Comparison of ENCODE assay signal across 28 cellular contexts in genomic region chr2:232872826-232873225, GRCh38. TPM values are rescaled to one million over a fixed set of nuclear protein-coding genes. Genes with fewer than 3 reads are reported as not detected.
DNase-seq lines count a peak whose midpoint lies in the region; ATAC-seq and TF ChIP-seq lines count a peak whose summit lies in the region.
"Had no signal": no experiment of that assay in that cellular context is flagged by ENCODE, and none has a peak within 500 bp of the region (broad histone marks: within the 10 kb centered on the region; RNA-seq: fewer than 3 reads in every experiment).

No MANE protein-coding gene starts in this region.

- no peaks in the 10 kb centered on the region for H3K9me3 Mint-ChIP-seq in activated naive CD8-positive, alpha-beta T cell treated with anti-CD3 and anti-CD28 coated beads, Interleukin-2, amount 10 ng/mL, durations not matched to agents 7 days and 5 days
- H3K9me3 Mint-ChIP-seq in activated naive CD8-positive, alpha-beta T cell treated with anti-CD3 and anti-CD28 coated beads, Interleukin-2, amount 50 U/mL, for 24 hours, result no peaks in the 10 kb centered on the region
- H3K9me3 Mint-ChIP-seq: CD4-positive, CD25-positive, alpha-beta regulatory T cell; effector memory CD8-positive, alpha-beta T cell; IgD-negative memory B cell; T-cell had no signal

- no peak overlapping the region for H3K27ac Mint-ChIP-seq in activated naive CD8-positive, alpha-beta T cell treated with anti-CD3 and anti-CD28 coated beads, Interleukin-2, amount 10 ng/mL, durations not matched to agents 7 days and 5 days
- no peak overlapping the region for H3K27ac Mint-ChIP-seq in activated naive CD8-positive, alpha-beta T cell treated with anti-CD3 and anti-CD28 coated beads, Interleukin-2, amount 50 U/mL, for 24 hours
- H3K27ac Mint-ChIP-seq: activated CD4-positive, alpha-beta T cell treated with anti-CD3 and anti-CD28 coated beads for 36 hours; activated CD8-positive, alpha-beta memory T cell treated with anti-CD3 and anti-CD28 coated beads, Interleukin-2, amount 10 ng/mL, durations not matched to agents 7 days and 5 days; CD4-positive, CD25-positive, alpha-beta regulatory T cell; IgD-negative memory B cell; T-cell had no signal

- H3K4me1 ChIP-seq in colonic mucosa, result peaks cover 13% of the 10 kb centered on the region
- peaks cover 2 to 4% of the 10 kb centered on the region in 2 donors for H3K4me1 ChIP-seq in neuronal stem cell (ENCODE audit: control insufficient read depth in 2 of 2, insufficient read depth in 1 of 2, low read depth in 1 of 2, low read length in 2 of 2)
- H3K4me1 ChIP-seq in tibial nerve, result peaks cover 0 to 67% (median 34%) of the 10 kb centered on the region in 4 donors

- no peaks in the 10 kb centered on the region for H3K36me3 Mint-ChIP-seq in activated naive CD8-positive, alpha-beta T cell treated with anti-CD3 and anti-CD28 coated beads, Interleukin-2, amount 10 ng/mL, durations not matched to agents 7 days and 5 days
- no peaks in the 10 kb centered on the region for H3K36me3 Mint-ChIP-seq in activated naive CD8-positive, alpha-beta T cell treated with anti-CD3 and anti-CD28 coated beads, Interleukin-2, amount 50 U/mL, for 24 hours (ENCODE audit: low read depth)
- H3K36me3 Mint-ChIP-seq: activated CD8-positive, alpha-beta memory T cell treated with anti-CD3 and anti-CD28 coated beads, Interleukin-2, amount 10 ng/mL, durations not matched to agents 7 days and 5 days; CD4-positive, CD25-positive, alpha-beta regulatory T cell; IgD-negative memory B cell had no signal

- WGBS in neuronal stem cell (ENCODE audit: extremely low coverage in 2 of 2, insufficient read length in 2 of 2, insufficient replicate concordance in 1 of 2), 2 donors, result no CpG with 5 or more reads among the region's 9 CpGs
- whole genome bisulfite sequencing in tibial nerve, 2 donors, result 46 to 56% methylated on average over 6 to 9 of the region's 9 CpGs

- TF ChIP-seq CTCF in colonic mucosa (IDR thresholded peaks at IDR 0.05), result no peak
- TF ChIP-seq CTCF in tibial nerve (IDR thresholded peaks at IDR 0.05), result no peak

- H2AK5ac ChIP-seq in neuronal stem cell (ENCODE audit: low read depth, low read length), result no peak overlapping the region

- H3K27me3 ChIP-seq in colonic mucosa, result peaks cover 6% of the 10 kb centered on the region
- H3K27me3 ChIP-seq in neuronal stem cell (ENCODE audit: control insufficient read depth in 3 of 3, insufficient read depth in 3 of 3, low read depth in 1 of 3, low read length in 3 of 3), result peaks cover 7 to 21% (median 10%) of the 10 kb centered on the region in 3 experiments
- peaks cover 0 to 15% of the 10 kb centered on the region in 2 donors for H3K27me3 ChIP-seq in tibial nerve
- H3K27me3 ChIP-seq: testis had no signal

- H3K14ac ChIP-seq in neuronal stem cell (ENCODE audit: low read length), result no peak overlapping the region

- no peak overlapping the region for H3K4me2 ChIP-seq in neuronal stem cell (ENCODE audit: insufficient read depth, low read length, poor library complexity, severe bottlenecking)

- peaks cover 5% of the 10 kb centered on the region for H3K4me1 Mint-ChIP-seq in activated naive CD8-positive, alpha-beta T cell treated with anti-CD3 and anti-CD28 coated beads, Interleukin-2, amount 10 ng/mL, durations not matched to agents 7 days and 5 days
- peaks cover 2% of the 10 kb centered on the region for H3K4me1 Mint-ChIP-seq in activated naive CD8-positive, alpha-beta T cell treated with anti-CD3 and anti-CD28 coated beads, Interleukin-2, amount 50 U/mL, for 24 hours

- H3K4me3 ChIP-seq in colonic mucosa (no peak overlapping the region), neuronal stem cell (ENCODE audit: low read length in 2 of 2) (no peak overlapping the region), tibial nerve (no peak overlapping the region)
- H3K4me3 ChIP-seq: esophagus squamous epithelium, GM23248, testis had no signal

- TF ChIP-seq POLR2A in tibial nerve (IDR thresholded peaks at IDR 0.05), result no peak

- no peak overlapping the region for H3K4ac ChIP-seq in neuronal stem cell (ENCODE audit: low read length)

- peak overlapping the region; percentile 39 for H2BK15ac ChIP-seq in neuronal stem cell (ENCODE audit: low read length)

- H3K27ac ChIP-seq in colonic mucosa (peak overlapping the region; percentile 95), neuronal stem cell (replicated peaks; ENCODE audit: low read length) (no peak overlapping the region), tibial nerve (peak overlapping the region; percentile 63 to 92 (median 86))
- H3K27ac ChIP-seq: esophagus squamous epithelium, GM23248 had no signal

- H4K91ac ChIP-seq in neuronal stem cell (ENCODE audit: low read depth, low read length, poor library complexity), result no peak overlapping the region

- intact Hi-C loops in colonic mucosa (cut with DNase I), result no loop called here

- H3K23ac ChIP-seq in neuronal stem cell (ENCODE audit: low read depth, low read length, poor library complexity), result no peak overlapping the region

- DNase-seq in activated naive CD8-positive, alpha-beta T cell treated with anti-CD3 and anti-CD28 coated beads, Interleukin-2, amount 10 ng/mL, durations not matched to agents 7 days and 5 days, result peak; percentile 18
- DNase-seq in activated naive CD8-positive, alpha-beta T cell treated with anti-CD3 and anti-CD28 coated beads, Interleukin-2, amount 50 U/mL, for 24 hours, result no peak
- DNase-seq in colonic mucosa, result no peak
- no peak for DNase-seq in neuronal stem cell (ENCODE audit: low spot score)
- peak in 1 of 2 donors; percentile 11 for DNase-seq in tibial nerve (ENCODE audit: low spot score in 2 of 2)
- no peak for DNase-seq in effector CD8-positive, alpha-beta T cell (lab: John Stamatoyannopoulos, UW)
- no peak for DNase-seq in DMS79 (lab: John Stamatoyannopoulos, UW)
- no peak for DNase-seq in NCI-H526 treated with DMSO at 0.1 percent for 48 hours (lab: John Stamatoyannopoulos, UW)
- DNase-seq: ACHN; activated CD4-positive, alpha-beta T cell treated with anti-CD3 and anti-CD28 coated beads for 36 hours; activated CD8-positive, alpha-beta memory T cell treated with anti-CD3 and anti-CD28 coated beads, Interleukin-2, amount 10 ng/mL, durations not matched to agents 7 days and 5 days; activated gamma-delta T cell; amniotic stem cell; CD4-positive, CD25-positive, alpha-beta regulatory T cell; DMS 273 treated with DMSO at 0.1 percent for 48 hours; effector memory CD8-positive, alpha-beta T cell; esophagus squamous epithelium; GDM1; GM23248; NCI-H1436 treated with DMSO at 0.1 percent for 48 hours; NCI-H2171; NCI-H526; retina; SHP77; stimulated activated CD8-positive, alpha-beta memory T cell treated with anti-CD3 and anti-CD28 coated beads, Interleukin-4, amount 100 ng/mL, for 48 hours; T-cell had no signal

- no peaks in the 10 kb centered on the region for H3K79me1 ChIP-seq in neuronal stem cell (ENCODE audit: low read depth, low read length)

- no peak overlapping the region for H2BK12ac ChIP-seq in neuronal stem cell (ENCODE audit: low read length)

- no peak overlapping the region for H3K18ac ChIP-seq in neuronal stem cell (ENCODE audit: low read length)

- H2AFZ ChIP-seq in neuronal stem cell (ENCODE audit: low read length), result no peak overlapping the region
- H2AFZ ChIP-seq: GM23248 had no signal

- no peak overlapping the region for H2BK120ac ChIP-seq in neuronal stem cell (ENCODE audit: low read depth, low read length)

- POLR2A ChIA-PET in activated naive CD8-positive, alpha-beta T cell treated with anti-CD3 and anti-CD28 coated beads, Interleukin-2, amount 10 ng/mL, durations not matched to agents 7 days and 5 days (lab: Charles Lee), result no interaction called here

- no peak overlapping the region for H2BK5ac ChIP-seq in neuronal stem cell (ENCODE audit: low read length)

- ATAC-seq in activated naive CD8-positive, alpha-beta T cell treated with anti-CD3 and anti-CD28 coated beads, Interleukin-2, amount 10 ng/mL, durations not matched to agents 7 days and 5 days (ENCODE audit: low read depth), result no peak
- ATAC-seq in activated naive CD8-positive, alpha-beta T cell treated with anti-CD3 and anti-CD28 coated beads, Interleukin-2, amount 50 U/mL, for 24 hours, result no peak
- ATAC-seq: activated CD4-positive, alpha-beta T cell treated with anti-CD3 and anti-CD28 coated beads for 36 hours; activated CD8-positive, alpha-beta memory T cell treated with anti-CD3 and anti-CD28 coated beads, Interleukin-2, amount 10 ng/mL, durations not matched to agents 7 days and 5 days; effector memory CD8-positive, alpha-beta T cell; T-cell had no signal

- H3K4me3 Mint-ChIP-seq in activated naive CD8-positive, alpha-beta T cell treated with anti-CD3 and anti-CD28 coated beads, Interleukin-2, amount 10 ng/mL, durations not matched to agents 7 days and 5 days, result no peak overlapping the region
- H3K4me3 Mint-ChIP-seq in activated naive CD8-positive, alpha-beta T cell treated with anti-CD3 and anti-CD28 coated beads, Interleukin-2, amount 50 U/mL, for 24 hours, result no peak overlapping the region
- H3K4me3 Mint-ChIP-seq: activated CD4-positive, alpha-beta T cell treated with anti-CD3 and anti-CD28 coated beads for 36 hours; activated CD8-positive, alpha-beta memory T cell treated with anti-CD3 and anti-CD28 coated beads, Interleukin-2, amount 10 ng/mL, durations not matched to agents 7 days and 5 days; CD4-positive, CD25-positive, alpha-beta regulatory T cell; effector memory CD8-positive, alpha-beta T cell; T-cell had no signal

- no peak overlapping the region for H4K8ac ChIP-seq in neuronal stem cell (ENCODE audit: low read depth, low read length)

- H3K36me3 ChIP-seq in colonic mucosa, result no peaks in the 10 kb centered on the region
- no peaks in the 10 kb centered on the region for H3K36me3 ChIP-seq in neuronal stem cell (replicated peaks in 1 of 2; ENCODE audit: control insufficient read depth in 2 of 2, insufficient read depth in 2 of 2, low read length in 2 of 2)
- H3K36me3 ChIP-seq in tibial nerve, result no peaks in the 10 kb centered on the region
- H3K36me3 ChIP-seq: esophagus squamous epithelium had no signal

- no peak for TF ChIP-seq EP300 in tibial nerve (IDR thresholded peaks at IDR 0.05)

- H3K27me3 Mint-ChIP-seq in activated naive CD8-positive, alpha-beta T cell treated with anti-CD3 and anti-CD28 coated beads, Interleukin-2, amount 10 ng/mL, durations not matched to agents 7 days and 5 days, result peaks cover 8% of the 10 kb centered on the region
- peaks cover 11% of the 10 kb centered on the region for H3K27me3 Mint-ChIP-seq in activated naive CD8-positive, alpha-beta T cell treated with anti-CD3 and anti-CD28 coated beads, Interleukin-2, amount 50 U/mL, for 24 hours

- H3K9me3 ChIP-seq in colonic mucosa, result no peaks in the 10 kb centered on the region
- no peaks in the 10 kb centered on the region for H3K9me3 ChIP-seq in neuronal stem cell (replicated peaks in 1 of 2; ENCODE audit: control insufficient read depth in 2 of 2, insufficient read depth in 1 of 2, low read depth in 1 of 2, low read length in 2 of 2)
- no peaks in the 10 kb centered on the region for H3K9me3 ChIP-seq in tibial nerve
- H3K9me3 ChIP-seq: esophagus squamous epithelium, testis had no signal

- peak overlapping the region in 1 of 2 donors; percentile 94 for H3K9ac ChIP-seq in colonic mucosa (ENCODE audit: low read depth in 2 of 2, low read length in 2 of 2)
- no peak overlapping the region for H3K9ac ChIP-seq in neuronal stem cell (ENCODE audit: low read depth, low read length, poor library complexity)
- H3K9ac ChIP-seq: GM23248 had no signal

RNA-seq across cellular contexts. Expression of gene SNORC, which starts 2.8 kb away (rescaled TPM):
- 1 to 10 TPM; 1.5 to 2.1 TPM for total RNA-seq in activated naive CD8-positive, alpha-beta T cell treated with anti-CD3 and anti-CD28 coated beads, Interleukin-2, amount 10 ng/mL, durations not matched to agents 7 days and 5 days
- total RNA-seq in colonic mucosa (10 to 100 TPM; 39.6 to 67.5 TPM), tibial nerve (10 to 100 TPM in 3 of 4 donors, 1 to 10 TPM in 1; 6.9 to 24.0 (median 10.7) TPM)
- polyA plus RNA-seq in neuronal stem cell (2013, experiment 1 of 2), result 2.1 TPM
- 2.9 TPM for polyA plus RNA-seq in neuronal stem cell (2013, experiment 2 of 2)
- total RNA-seq: GM23248 had no signal
- polyA plus RNA-seq: IgD-negative memory B cell had no signal
